Comparison of ENCODE assay signal across 21 cellular contexts in the genomic region with DNA sequence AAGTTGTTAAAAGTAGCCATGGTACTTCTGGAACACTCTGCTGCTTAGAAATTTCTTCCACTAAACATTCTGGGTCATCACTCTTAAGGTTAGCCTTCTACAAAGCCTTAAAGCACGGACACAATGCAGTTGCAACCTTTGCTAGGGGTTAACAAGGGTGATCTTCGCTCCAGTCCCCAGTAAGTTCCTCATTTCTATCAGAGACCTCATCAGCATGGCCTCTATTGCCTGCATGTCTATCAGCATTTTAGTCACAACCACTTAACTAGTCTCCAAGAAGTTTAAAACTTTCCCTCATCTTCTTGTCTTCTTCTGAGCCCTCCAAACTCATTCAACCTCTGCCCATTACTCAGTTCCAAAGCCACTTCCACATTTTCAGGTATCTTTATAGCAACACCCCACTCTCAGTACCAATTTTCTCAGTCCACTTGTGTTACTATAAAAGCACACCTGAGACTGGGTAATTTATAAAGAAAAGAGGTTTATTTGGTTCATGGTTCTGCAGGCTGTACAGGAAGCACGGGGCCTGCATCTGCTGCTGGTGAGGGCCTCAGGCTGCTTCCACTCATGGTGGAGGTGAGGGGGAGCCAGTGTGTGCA. TPM values are rescaled to one million over a fixed set of nuclear protein-coding genes. Genes with fewer than 3 reads are reported as not detected.
"Had no signal": no experiment of that assay in that cellular context is flagged by ENCODE, and none has a peak within 500 bp of the region (broad histone marks: within the 10 kb centered on the region; RNA-seq: fewer than 3 reads in every experiment).

No MANE protein-coding gene starts in this region.

- H3K36me3 ChIP-seq: colonic mucosa, spleen had no signal

- H3K27me3 ChIP-seq: colonic mucosa had no signal

- H3K4me3 ChIP-seq: colonic mucosa, lung, spleen had no signal

- H3K9me3 ChIP-seq: colonic mucosa had no signal

- DNase-seq: activated CD4-positive, alpha-beta T cell treated with anti-CD3 and anti-CD28 coated beads, Interleukin-2, amount 50 U/mL, for 1 hour; activated CD8-positive, alpha-beta memory T cell treated with anti-CD3 and anti-CD28 coated beads, Interleukin-2, amount 50 U/mL, for 4 hours; activated effector memory CD4-positive, alpha-beta T cell treated with Interleukin-2 at 50 U/mL for 16 hours; activated naive CD4-positive, alpha-beta T cell treated with anti-CD3 and anti-CD28 coated beads, Interleukin-2, amount 10 ng/mL, durations not matched to agents 7 days and 5 days; activated naive CD8-positive, alpha-beta T cell treated with anti-CD3 and anti-CD28 coated beads, Interleukin-2, amount 50 U/mL, for 24 hours; activated T-cell treated with anti-CD3 and anti-CD28 coated beads, Interleukin-2, amount 50 U/mL, for 4 hours; anterior cingulate cortex; colonic mucosa; foreskin melanocyte; glutamatergic neuron; nucleus accumbens; spleen; stimulated activated CD4-positive, alpha-beta T cell treated with anti-CD3 and anti-CD28 coated beads, Interleukin-4, amount 100 ng/mL, for 4 hours; T-helper 2 cell had no signal

- H3K4me1 ChIP-seq: colonic mucosa, spleen had no signal

- ATAC-seq: activated CD4-positive, CD25-positive, alpha-beta regulatory T cell treated with anti-CD3 and anti-CD28 coated beads, Interleukin-2, amount 50 U/mL, for 24 hours; activated naive CD8-positive, alpha-beta T cell treated with anti-CD3 and anti-CD28 coated beads, Interleukin-2, amount 50 U/mL, for 24 hours; activated T-cell treated with anti-CD3 and anti-CD28 coated beads, Interleukin-2, amount 50 U/mL, for 4 hours; stimulated activated memory B cell treated with anti-CD40 and anti-IgM and Interleukin-4, amounts not matched to agents 10 μg/mL and 1 μg/mL and 100 μg/mL, for 72 hours had no signal

- H3K27ac ChIP-seq: colonic mucosa, spleen had no signal

RNA-seq across cellular contexts. Expression of a gene that starts 48.7 kb away (rescaled TPM):
- total RNA-seq: activated T-cell treated with anti-CD3 and anti-CD28 coated beads, Interleukin-2, amount 50 U/mL, for 4 hours had no signal

RNA-seq across cellular contexts. Expression of a gene that starts 50.1 kb away (rescaled TPM):
- total RNA-seq: renal cortical epithelial cell had no signal

RNA-seq across cellular contexts. Expression of a gene that starts 59.3 kb away (rescaled TPM):
- total RNA-seq: activated T-cell treated with anti-CD3 and anti-CD28 coated beads, Interleukin-2, amount 50 U/mL, for 4 hours; epithelial cell of proximal tubule; lung; mesothelial cell of epicardium; renal cortical epithelial cell had no signal
- polyA plus RNA-seq: keratinocyte had no signal
